In genomic region chr6:170529839-170530520, GRCh38 we compare ENCODE assay signal across 1 cellular context.
A peak's percentile ranks its signal among the peaks of the same experiment; 100 is the strongest.
TF ChIP-seq lines count a peak whose summit lies in the region.

No MANE protein-coding gene starts in this region.

TF ChIP-seq in GM12878, 131 proteins besides CTCF, POLR2A, EP300 and RAD21 (continued from another document):
- no peak for TF ChIP-seq ZNF592 (IDR thresholded peaks at IDR 0.05)
- TF ChIP-seq RUNX3 (IDR thresholded peaks at IDR 0.05; ENCODE audit: low read length), result peak; percentile 52; the same call in 1 of the 2 replicates
- no peak for TF ChIP-seq IKZF2 (IDR thresholded peaks at IDR 0.05)
- no peak for TF ChIP-seq TCF3 (IDR thresholded peaks at IDR 0.05; ENCODE audit: borderline replicate concordance, insufficient read depth, low read depth, low read length)
- TF ChIP-seq RAD51 (IDR thresholded peaks at IDR 0.05), result no peak
- TF ChIP-seq MTA3 (IDR thresholded peaks at IDR 0.05; ENCODE audit: borderline replicate concordance, low read length), result no peak
- TF ChIP-seq ELK1 (IDR thresholded peaks at IDR 0.05; ENCODE audit: low read depth, low read length), result no peak
- TF ChIP-seq CBFB (IDR thresholded peaks at IDR 0.05; ENCODE audit: low read depth), result peak; percentile 42; the same call in 1 of the 2 replicates
